ENCODE assay signal across 11 cellular contexts in the genomic region with DNA sequence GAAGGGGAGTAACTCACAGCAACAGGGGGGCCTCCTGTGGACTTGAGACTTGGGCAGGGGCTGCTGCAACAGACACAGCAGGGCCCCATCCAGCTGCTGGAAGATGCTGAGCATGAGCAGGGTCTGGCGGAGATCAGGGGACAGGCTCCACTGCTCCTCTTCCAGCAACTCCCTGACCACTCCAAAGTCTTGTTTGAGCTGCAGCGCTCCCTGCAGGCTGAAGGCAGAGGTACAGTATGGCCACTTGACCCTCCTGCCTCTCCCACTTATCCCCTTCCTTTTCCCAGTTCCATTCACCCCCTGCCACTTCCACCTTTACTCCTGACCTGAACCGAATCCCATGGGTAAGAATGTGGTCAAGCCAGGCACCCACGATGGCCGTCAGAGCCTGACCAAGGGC. TPM values are rescaled to one million over a fixed set of nuclear protein-coding genes. Genes with fewer than 3 reads are reported as not detected.
DNase-seq lines count a peak whose midpoint lies in the region; ATAC-seq and TF ChIP-seq lines count a peak whose summit lies in the region.
"Had no signal": no experiment of that assay in that cellular context is flagged by ENCODE, and none has a peak within 500 bp of the region (broad histone marks: within the 10 kb centered on the region; RNA-seq: fewer than 3 reads in every experiment).

No MANE protein-coding gene starts in this region.

- no peaks in the 10 kb centered on the region for H3K9me3 Mint-ChIP-seq in natural killer cell
- H3K9me3 Mint-ChIP-seq in natural killer cell treated with Interleukin-12 subunit alpha and Interleukin-12 subunit beta and Interleukin-15 and Interleukin-18, amount 100 ng/mL, for 72 hours, result no peaks in the 10 kb centered on the region
- H3K9me3 Mint-ChIP-seq: brain had no signal

- TF ChIP-seq CTCF in natural killer cell (IDR thresholded peaks at IDR 0.05) (no peak), foreskin fibroblast (IDR thresholded peaks at IDR 0.05; ENCODE audit: low read depth, low read length) (peak; percentile 16)

- H3K36me3 Mint-ChIP-seq in natural killer cell, result no peaks in the 10 kb centered on the region
- peaks cover 13% of the 10 kb centered on the region for H3K36me3 Mint-ChIP-seq in natural killer cell treated with Interleukin-12 subunit alpha and Interleukin-12 subunit beta and Interleukin-15 and Interleukin-18, amount 100 ng/mL, for 72 hours

- intact Hi-C loops in natural killer cell (cut with micrococcal nuclease), result no loop called here

- in situ Hi-C loops in SK-MEL-5 (cut with HindIII; ENCODE audit: low pct_unique_long_range_greater_than_20kb, low sequenced_read_pairs), result no loop called here

- no peaks in the 10 kb centered on the region for H3K27me3 Mint-ChIP-seq in natural killer cell (ENCODE audit: low read depth in 2 of 2)
- H3K27me3 Mint-ChIP-seq in natural killer cell treated with Interleukin-12 subunit alpha and Interleukin-12 subunit beta and Interleukin-15 and Interleukin-18, amount 100 ng/mL, for 72 hours, result no peaks in the 10 kb centered on the region

- peaks cover 25 to 27% of the 10 kb centered on the region in 2 donors for H3K4me1 Mint-ChIP-seq in natural killer cell
- H3K4me1 Mint-ChIP-seq in natural killer cell treated with Interleukin-12 subunit alpha and Interleukin-12 subunit beta and Interleukin-15 and Interleukin-18, amount 100 ng/mL, for 72 hours (ENCODE audit: low read depth in 2 of 2), result peaks cover 32 to 45% of the 10 kb centered on the region in 2 donors

- no peak overlapping the region for H3K4me3 Mint-ChIP-seq in natural killer cell
- no peak overlapping the region for H3K4me3 Mint-ChIP-seq in natural killer cell treated with Interleukin-12 subunit alpha and Interleukin-12 subunit beta and Interleukin-15 and Interleukin-18, amount 100 ng/mL, for 72 hours

- H3K27ac Mint-ChIP-seq in natural killer cell, result peak overlapping the region; percentile 0 to 98
- peak overlapping the region in 1 of 2 donors; percentile 35 for H3K27ac Mint-ChIP-seq in natural killer cell treated with Interleukin-12 subunit alpha and Interleukin-12 subunit beta and Interleukin-15 and Interleukin-18, amount 100 ng/mL, for 72 hours

- H3K4me3 ChIP-seq in foreskin fibroblast (ENCODE audit: low read depth in 1 of 2, low read length in 2 of 2), result no peak overlapping the region

- no peak for ATAC-seq in natural killer cell
- no peak for ATAC-seq in natural killer cell treated with Interleukin-12 subunit alpha and Interleukin-12 subunit beta and Interleukin-15 and Interleukin-18, amount 100 ng/mL, for 72 hours
- ATAC-seq in HG03520 (IDR thresholded peaks at IDR 0.05; ENCODE audit: unreplicated experiment), result no peak
- no peak for ATAC-seq in HG02938 (IDR thresholded peaks at IDR 0.05; ENCODE audit: unreplicated experiment)

- DNase-seq in natural killer cell (no peak), SK-MEL-5 (ENCODE audit: low read depth, low spot score) (peak; percentile 53), foreskin fibroblast (no peak), NCI-H345 (lab: John Stamatoyannopoulos, UW) (no peak), superior temporal gyrus (ENCODE audit: extremely low spot score) (no peak)
- DNase-seq in natural killer cell treated with Interleukin-12 subunit alpha and Interleukin-12 subunit beta and Interleukin-15 and Interleukin-18, amount 100 ng/mL, for 72 hours (ENCODE audit: low spot score), result no peak
- DNase-seq: T-helper 9 cell, trophoblast cell had no signal

RNA-seq across cellular contexts. Expression of a gene that starts 2.4 kb away (rescaled TPM):
- 10 to 100 TPM; 42.4 to 49.7 (median 42.4) TPM for total RNA-seq in natural killer cell
- total RNA-seq in natural killer cell treated with Interleukin-12 subunit alpha and Interleukin-12 subunit beta and Interleukin-15 and Interleukin-18, amount 100 ng/mL, for 72 hours, result 100 to 1,000 TPM in 1 of 2 donors, 10 to 100 TPM in 1; 94.5 to 111 TPM
- 55.9 and 66.3 TPM in 2 replicates for total RNA-seq in SK-MEL-5 (2014; rRNA removed; shearing (Covaris generic))
- polyA plus RNA-seq in SK-MEL-5 (2015; cell fraction: cytosol; rRNA removed), result 53.6 and 58.2 TPM in 2 replicates
- polyA plus RNA-seq in SK-MEL-5 (2015; cell fraction: nucleus; rRNA removed), result 19.5 and 27.1 TPM in 2 replicates

RNA-seq across cellular contexts. Expression of a gene that starts 7.9 kb away (rescaled TPM):
- 10 to 100 TPM; 14.9 to 25.2 (median 15.6) TPM for total RNA-seq in natural killer cell
- total RNA-seq in natural killer cell treated with Interleukin-12 subunit alpha and Interleukin-12 subunit beta and Interleukin-15 and Interleukin-18, amount 100 ng/mL, for 72 hours, result 10 to 100 TPM; 31.8 to 46.5 TPM
- 10.9 and 13.9 TPM in 2 replicates for total RNA-seq in SK-MEL-5 (2014; rRNA removed; shearing (Covaris generic))
- 7.8 and 10.3 TPM in 2 replicates for polyA plus RNA-seq in SK-MEL-5 (2015; cell fraction: cytosol; rRNA removed)
- 36.1 and 48.6 TPM in 2 replicates for polyA plus RNA-seq in SK-MEL-5 (2015; cell fraction: nucleus; rRNA removed)

RNA-seq across cellular contexts. Expression of a gene that starts 8.0 kb away (rescaled TPM):
- total RNA-seq in natural killer cell, result 10 to 100 TPM; 51.3 to 59.7 (median 53.1) TPM
- total RNA-seq in natural killer cell treated with Interleukin-12 subunit alpha and Interleukin-12 subunit beta and Interleukin-15 and Interleukin-18, amount 100 ng/mL, for 72 hours, result 10 to 100 TPM; 42.8 to 49.0 TPM
- total RNA-seq in SK-MEL-5 (2014; rRNA removed; shearing (Covaris generic)), result 16.5 and 17.6 TPM in 2 replicates
- polyA plus RNA-seq in SK-MEL-5 (2015; cell fraction: cytosol; rRNA removed), result 26.8 and 35.3 TPM in 2 replicates
- polyA plus RNA-seq in SK-MEL-5 (2015; cell fraction: nucleus; rRNA removed), result 249 and 297 TPM in 2 replicates

RNA-seq across cellular contexts. Expression of a gene that starts 9.7 kb away (rescaled TPM):
- total RNA-seq in natural killer cell, result 10 to 100 TPM; 87.0 to 93.4 (median 91.5) TPM
- 100 to 1,000 TPM in 1 of 2 donors, 10 to 100 TPM in 1; 97.9 to 111 TPM for total RNA-seq in natural killer cell treated with Interleukin-12 subunit alpha and Interleukin-12 subunit beta and Interleukin-15 and Interleukin-18, amount 100 ng/mL, for 72 hours
- total RNA-seq in SK-MEL-5 (2014; rRNA removed; shearing (Covaris generic)), result 68.8 and 73.1 TPM in 2 replicates
- polyA plus RNA-seq in SK-MEL-5 (2015; cell fraction: cytosol; rRNA removed), result 77.0 and 81.8 TPM in 2 replicates
- 99.5 and 180 TPM in 2 replicates for polyA plus RNA-seq in SK-MEL-5 (2015; cell fraction: nucleus; rRNA removed)

RNA-seq across cellular contexts. Expression of a gene that starts 16.7 kb away (rescaled TPM):
- 10 to 100 TPM; 65.1 to 68.3 (median 65.4) TPM for total RNA-seq in natural killer cell
- total RNA-seq in natural killer cell treated with Interleukin-12 subunit alpha and Interleukin-12 subunit beta and Interleukin-15 and Interleukin-18, amount 100 ng/mL, for 72 hours, result 10 to 100 TPM; 28.6 to 48.0 TPM
- 45.9 and 52.1 TPM in 2 replicates for total RNA-seq in SK-MEL-5 (2014; rRNA removed; shearing (Covaris generic))
- polyA plus RNA-seq in SK-MEL-5 (2015; cell fraction: cytosol; rRNA removed), result 93.5 and 94.2 TPM in 2 replicates
- polyA plus RNA-seq in SK-MEL-5 (2015; cell fraction: nucleus; rRNA removed), result 307 and 328 TPM in 2 replicates
